28 cellular contexts compared by ENCODE assay signal in genomic region chr10:59057350-59057749, GRCh38.
DNase-seq lines count a peak whose midpoint lies in the region; ATAC-seq and TF ChIP-seq lines count a peak whose summit lies in the region.
"Had no signal": no experiment of that assay in that cellular context is flagged by ENCODE, and none has a peak within 500 bp of the region (broad histone marks: within the 10 kb centered on the region; RNA-seq: fewer than 3 reads in every experiment).

No MANE protein-coding gene starts in this region.

- H3K9ac ChIP-seq in neural progenitor cell, result no peak overlapping the region

- DNase-seq in NCI-H2029 treated with DMSO at 0.1 percent for 48 hours (lab: John Stamatoyannopoulos, UW) (peak; percentile 44), NCI-H2029 (lab: John Stamatoyannopoulos, UW) (no peak), MG63 (peak; percentile 21), fibroblast of peridontal ligament (ENCODE audit: extremely low read depth) (peak; percentile 6), neural progenitor cell (ENCODE audit: low spot score) (peak; percentile 5), NCI-H82 treated with DMSO at 0.1 percent for 48 hours (lab: John Stamatoyannopoulos, UW; ENCODE audit: unreplicated experiment) (no peak)
- no peak for DNase-seq in activated T-cell treated with anti-CD3 and anti-CD28 coated beads, Interleukin-2, amount 50 U/mL, for 72 hours
- DNase-seq: activated CD4-positive, alpha-beta memory T cell treated with anti-CD3 and anti-CD28 coated beads for 36 hours; activated CD4-positive, CD25-positive, alpha-beta regulatory T cell treated with anti-CD3 and anti-CD28 coated beads, Interleukin-2, amount 50 U/mL, for 72 hours; activated naive CD4-positive, alpha-beta T cell treated with anti-CD3 and anti-CD28 coated beads, Interleukin-2, amount 10 ng/mL, durations not matched to agents 7 days and 5 days; colonic mucosa; effector memory CD4-positive, alpha-beta T cell; GOT3; IMR-90; mucosa of descending colon; NCI-H1436 treated with DMSO at 0.1 percent for 48 hours; NCI-H510A treated with DMSO at 0.1 percent for 48 hours; PC-3; SHP77; stimulated activated naive CD4-positive, alpha-beta T cell had no signal

- H3K4me3 ChIP-seq in MG63 (no peak overlapping the region), neural progenitor cell (no peak overlapping the region)
- H3K4me3 ChIP-seq: colonic mucosa, lung, mucosa of descending colon, skin epidermis had no signal

- no peaks in the 10 kb centered on the region for H3K4me1 Mint-ChIP-seq in neural progenitor cell
- H3K4me1 Mint-ChIP-seq in activated T-cell treated with anti-CD3 and anti-CD28 coated beads, Interleukin-2, amount 50 U/mL, for 72 hours (ENCODE audit: low read depth), result no peaks in the 10 kb centered on the region
- H3K4me1 Mint-ChIP-seq: activated naive CD4-positive, alpha-beta T cell treated with anti-CD3 and anti-CD28 coated beads, Interleukin-2, amount 10 ng/mL, durations not matched to agents 7 days and 5 days; CD14-positive monocyte had no signal

- H3F3A ChIP-seq in neural progenitor cell (ENCODE audit: low read depth), result no peaks in the 10 kb centered on the region

- no peaks in the 10 kb centered on the region for H3K36me3 Mint-ChIP-seq in neural progenitor cell
- peaks cover 0 to 4% of the 10 kb centered on the region in 2 donors for H3K36me3 Mint-ChIP-seq in activated T-cell treated with anti-CD3 and anti-CD28 coated beads, Interleukin-2, amount 50 U/mL, for 72 hours (ENCODE audit: insufficient read depth in 2 of 2)
- H3K36me3 Mint-ChIP-seq: activated CD4-positive, alpha-beta memory T cell treated with anti-CD3 and anti-CD28 coated beads for 36 hours; activated naive CD4-positive, alpha-beta T cell treated with anti-CD3 and anti-CD28 coated beads, Interleukin-2, amount 10 ng/mL, durations not matched to agents 7 days and 5 days; CD14-positive monocyte had no signal

- H3K36me3 ChIP-seq in MG63 (no peaks in the 10 kb centered on the region), neural progenitor cell (no peaks in the 10 kb centered on the region)
- H3K36me3 ChIP-seq: colonic mucosa had no signal

- TF ChIP-seq CTCF in neural progenitor cell (IDR thresholded peaks at IDR 0.05), result no peak

- no peak overlapping the region for H2AFZ ChIP-seq in neural progenitor cell (replicated peaks)

- H3K9me3 ChIP-seq in MG63, result no peaks in the 10 kb centered on the region
- H3K9me3 ChIP-seq in neural progenitor cell (ENCODE audit: low read depth), result no peaks in the 10 kb centered on the region
- H3K9me3 ChIP-seq: colonic mucosa, mucosa of descending colon had no signal

- no peak overlapping the region for H3K27ac Mint-ChIP-seq in neural progenitor cell
- H3K27ac Mint-ChIP-seq in activated T-cell treated with anti-CD3 and anti-CD28 coated beads, Interleukin-2, amount 50 U/mL, for 72 hours, result no peak overlapping the region
- H3K27ac Mint-ChIP-seq: activated CD4-positive, alpha-beta memory T cell treated with anti-CD3 and anti-CD28 coated beads for 36 hours; activated naive CD4-positive, alpha-beta T cell treated with anti-CD3 and anti-CD28 coated beads, Interleukin-2, amount 10 ng/mL, durations not matched to agents 7 days and 5 days; CD14-positive monocyte; natural killer cell treated with Interleukin-12 subunit alpha and Interleukin-12 subunit beta and Interleukin-15 and Interleukin-18, amount 100 ng/mL, for 72 hours; T-helper 2 cell treated with Interferon-gamma antibody and Interleukin-4, amounts not matched to agents 5 μg/mL and 100 μg/mL, for 36 hours had no signal

- H3K4me2 ChIP-seq in neural progenitor cell, result no peak overlapping the region

- H3K4me1 ChIP-seq in neural progenitor cell, result no peaks in the 10 kb centered on the region
- H3K4me1 ChIP-seq: colonic mucosa had no signal

- H3K9me3 Mint-ChIP-seq in neural progenitor cell, result peaks cover 3% of the 10 kb centered on the region
- H3K9me3 Mint-ChIP-seq in activated T-cell treated with anti-CD3 and anti-CD28 coated beads, Interleukin-2, amount 50 U/mL, for 72 hours, result peaks cover 6 to 13% of the 10 kb centered on the region in 2 donors

- no peaks in the 10 kb centered on the region for H4K20me1 ChIP-seq in neural progenitor cell (ENCODE audit: low read depth)

- H3K79me2 ChIP-seq in neural progenitor cell (ENCODE audit: low read depth), result no peaks in the 10 kb centered on the region

- H3K27me3 Mint-ChIP-seq in neural progenitor cell (ENCODE audit: insufficient read depth, low read depth), result peaks cover 4% of the 10 kb centered on the region
- no peaks in the 10 kb centered on the region for H3K27me3 Mint-ChIP-seq in activated T-cell treated with anti-CD3 and anti-CD28 coated beads, Interleukin-2, amount 50 U/mL, for 72 hours (ENCODE audit: low read depth)
- H3K27me3 Mint-ChIP-seq: activated naive CD4-positive, alpha-beta T cell treated with anti-CD3 and anti-CD28 coated beads, Interleukin-2, amount 10 ng/mL, durations not matched to agents 7 days and 5 days; natural killer cell treated with Interleukin-12 subunit alpha and Interleukin-12 subunit beta and Interleukin-15 and Interleukin-18, amount 100 ng/mL, for 72 hours had no signal

- H3K27me3 ChIP-seq in MG63, result peaks cover 2% of the 10 kb centered on the region; the same call in 1 of the 2 replicates
- H3K27me3 ChIP-seq in neural progenitor cell, result no peaks in the 10 kb centered on the region
- H3K27me3 ChIP-seq: colonic mucosa had no signal

- no peak overlapping the region for H3K4me3 Mint-ChIP-seq in neural progenitor cell
- no peak overlapping the region for H3K4me3 Mint-ChIP-seq in activated T-cell treated with anti-CD3 and anti-CD28 coated beads, Interleukin-2, amount 50 U/mL, for 72 hours
- H3K4me3 Mint-ChIP-seq: activated CD4-positive, alpha-beta memory T cell treated with anti-CD3 and anti-CD28 coated beads for 36 hours; activated naive CD4-positive, alpha-beta T cell treated with anti-CD3 and anti-CD28 coated beads, Interleukin-2, amount 10 ng/mL, durations not matched to agents 7 days and 5 days; CD14-positive monocyte; natural killer cell treated with Interleukin-12 subunit alpha and Interleukin-12 subunit beta and Interleukin-15 and Interleukin-18, amount 100 ng/mL, for 72 hours; T-helper 2 cell treated with Interferon-gamma antibody and Interleukin-4, amounts not matched to agents 5 μg/mL and 100 μg/mL, for 36 hours had no signal

- ATAC-seq in activated T-cell treated with anti-CD3 and anti-CD28 coated beads, Interleukin-2, amount 50 U/mL, for 72 hours (replicated peaks in 1 of 2), result no peak
- no peak for ATAC-seq in GM18909 (IDR thresholded peaks at IDR 0.05; ENCODE audit: poor library complexity, unreplicated experiment)
- ATAC-seq: mucosa of descending colon; natural killer cell treated with Interleukin-12 subunit alpha and Interleukin-12 subunit beta and Interleukin-15 and Interleukin-18, amount 100 ng/mL, for 72 hours; PC-3 had no signal

- no peak overlapping the region for H3K27ac ChIP-seq in neural progenitor cell
- H3K27ac ChIP-seq: 22Rv1, colonic mucosa, epithelial cell of prostate, skin epidermis had no signal

Comparison
In these comparisons a context has a peak if more than half of its experiments do, and no peak if none do; other contexts are left out.
1. DNase-seq: peak in NCI-H2029 treated with DMSO at 0.1 percent for 48 hours (single experiment), MG63 (single experiment), fibroblast of peridontal ligament (single experiment) and neural progenitor cell (single experiment); none in NCI-H2029 (single experiment), activated T-cell treated with anti-CD3 and anti-CD28 coated beads, Interleukin-2, amount 50 U/mL, for 72 hours (0 of 2) and NCI-H82 treated with DMSO at 0.1 percent for 48 hours (single experiment).